8 cellular contexts compared by ENCODE assay signal in the genomic region with DNA sequence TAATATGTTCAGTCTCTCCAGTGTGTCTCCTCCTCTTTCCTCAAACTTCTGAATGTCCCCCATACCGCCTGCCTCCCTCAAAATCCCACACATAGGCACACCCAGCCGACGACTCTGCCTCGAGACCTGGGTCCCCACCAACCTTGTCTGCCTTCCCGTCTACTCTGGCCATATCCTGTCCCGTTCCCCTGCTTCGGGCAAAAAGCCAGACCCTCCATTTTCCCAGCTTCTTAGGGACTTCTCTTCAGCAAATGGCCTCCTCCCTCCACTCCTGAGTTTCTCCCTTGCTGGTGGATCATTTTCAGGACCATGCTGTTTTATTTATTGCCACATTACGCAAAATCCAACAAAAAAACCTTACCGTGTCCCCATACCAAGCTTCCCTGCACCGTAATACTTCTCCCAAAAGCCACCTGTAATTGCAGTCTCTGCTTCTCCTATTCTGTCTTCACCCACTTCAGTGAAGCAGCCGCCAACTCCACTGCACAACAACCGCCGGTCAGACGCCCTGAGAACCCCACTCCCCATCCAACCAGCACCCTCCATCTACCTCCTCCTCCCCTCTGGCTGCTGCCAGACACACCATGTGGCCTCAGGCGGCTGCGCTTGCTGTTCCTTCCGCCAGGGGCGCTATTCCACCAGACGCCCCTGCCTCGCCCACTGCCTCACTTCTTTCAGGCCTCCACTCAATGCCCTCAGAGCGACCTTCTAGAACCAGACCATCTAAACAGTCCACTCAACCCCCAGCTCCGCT.
DNase-seq lines count a peak whose midpoint lies in the region; ATAC-seq and TF ChIP-seq lines count a peak whose summit lies in the region.

No MANE protein-coding gene starts in this region.

- no peaks in the 10 kb centered on the region for H3K36me3 Mint-ChIP-seq in stimulated activated naive B cell treated with anti-CD40 and anti-IgM and Interleukin-4, amounts not matched to agents 10 μg/mL and 1 μg/mL and 100 μg/mL, for 72 hours

- no peak overlapping the region for H3K27ac ChIP-seq in iPS-20b (ENCODE audit: low read length)

- H3K9me3 Mint-ChIP-seq in stimulated activated naive B cell treated with anti-CD40 and anti-IgM and Interleukin-4, amounts not matched to agents 10 μg/mL and 1 μg/mL and 100 μg/mL, for 72 hours = no peaks in the 10 kb centered on the region

- H3K9ac ChIP-seq in iPS-20b (ENCODE audit: low read depth, low read length) = peak overlapping the region; percentile 6; the same call in 1 of the 2 replicates

- peak; percentile 87 for TF ChIP-seq CTCF in GM12872 (IDR thresholded peaks at IDR 0.05; ENCODE audit: insufficient read depth, low read depth, low read length)
- peak; percentile 81 for TF ChIP-seq CTCF in HFF-Myc (IDR thresholded peaks at IDR 0.05; ENCODE audit: low read depth, low read length, missing control alignments)

- no peak for DNase-seq in HFF-Myc (ENCODE audit: extremely low read depth, low read depth)
- peak; percentile 63 for DNase-seq in NCI-H2029 treated with DMSO at 0.1 percent for 48 hours (lab: John Stamatoyannopoulos, UW)
- DNase-seq in activated T-cell treated with anti-CD3 and anti-CD28 coated beads, Interleukin-2, amount 50 U/mL, for 48 hours = peak; percentile 57 to 71
- peak; percentile 4 for DNase-seq in stimulated activated naive B cell treated with anti-CD40 and anti-IgM and Interleukin-4, amounts not matched to agents 10 μg/mL and 1 μg/mL and 100 μg/mL, for 72 hours
- no peak for DNase-seq in GM19240 (ENCODE audit: insufficient read length, low spot score)
- DNase-seq in NCI-H510A treated with DMSO at 0.1 percent for 48 hours (lab: John Stamatoyannopoulos, UW) = no peak

- no peaks in the 10 kb centered on the region for H3K36me3 ChIP-seq in iPS-20b (ENCODE audit: insufficient read depth, low read depth, low read length)

- H3K4me3 ChIP-seq in HFF-Myc (replicated peaks; ENCODE audit: low read depth, low read length) (no peak overlapping the region), iPS-20b (ENCODE audit: low read length) (peak overlapping the region; percentile 39; the same call in 1 of the 2 replicates)

- ATAC-seq in stimulated activated naive B cell treated with anti-CD40 and anti-IgM and Interleukin-4, amounts not matched to agents 10 μg/mL and 1 μg/mL and 100 μg/mL, for 72 hours (replicated peaks) = peak; percentile 60 to 72

- peaks cover 18 to 21% of the 10 kb centered on the region in 2 donors for H3K27me3 Mint-ChIP-seq in stimulated activated naive B cell treated with anti-CD40 and anti-IgM and Interleukin-4, amounts not matched to agents 10 μg/mL and 1 μg/mL and 100 μg/mL, for 72 hours

- H3K4me3 Mint-ChIP-seq in stimulated activated naive B cell treated with anti-CD40 and anti-IgM and Interleukin-4, amounts not matched to agents 10 μg/mL and 1 μg/mL and 100 μg/mL, for 72 hours = no peak overlapping the region

- no peaks in the 10 kb centered on the region for H3K9me3 ChIP-seq in iPS-20b (ENCODE audit: insufficient read depth, low read depth, low read length)

- H3K27ac Mint-ChIP-seq in stimulated activated naive B cell treated with anti-CD40 and anti-IgM and Interleukin-4, amounts not matched to agents 10 μg/mL and 1 μg/mL and 100 μg/mL, for 72 hours = no peak overlapping the region

- H3K4me1 ChIP-seq in iPS-20b (ENCODE audit: insufficient read depth, low read length) = no peaks in the 10 kb centered on the region

- H3K4me1 Mint-ChIP-seq in stimulated activated naive B cell treated with anti-CD40 and anti-IgM and Interleukin-4, amounts not matched to agents 10 μg/mL and 1 μg/mL and 100 μg/mL, for 72 hours = no peaks in the 10 kb centered on the region

- H3K27me3 ChIP-seq in iPS-20b (ENCODE audit: insufficient read depth, low read length) = no peaks in the 10 kb centered on the region

Comparison
In these comparisons a context has a peak if more than half of its experiments do, and no peak if none do; other contexts are left out.
1. DNase-seq: peak in NCI-H2029 treated with DMSO at 0.1 percent for 48 hours (single experiment), activated T-cell treated with anti-CD3 and anti-CD28 coated beads, Interleukin-2, amount 50 U/mL, for 48 hours (2 of 2) and stimulated activated naive B cell treated with anti-CD40 and anti-IgM and Interleukin-4, amounts not matched to agents 10 μg/mL and 1 μg/mL and 100 μg/mL, for 72 hours (single experiment); none in HFF-Myc (single experiment), GM19240 (single experiment) and NCI-H510A treated with DMSO at 0.1 percent for 48 hours (single experiment).